ENCODE assay signal across 26 cellular contexts in the genomic region with DNA sequence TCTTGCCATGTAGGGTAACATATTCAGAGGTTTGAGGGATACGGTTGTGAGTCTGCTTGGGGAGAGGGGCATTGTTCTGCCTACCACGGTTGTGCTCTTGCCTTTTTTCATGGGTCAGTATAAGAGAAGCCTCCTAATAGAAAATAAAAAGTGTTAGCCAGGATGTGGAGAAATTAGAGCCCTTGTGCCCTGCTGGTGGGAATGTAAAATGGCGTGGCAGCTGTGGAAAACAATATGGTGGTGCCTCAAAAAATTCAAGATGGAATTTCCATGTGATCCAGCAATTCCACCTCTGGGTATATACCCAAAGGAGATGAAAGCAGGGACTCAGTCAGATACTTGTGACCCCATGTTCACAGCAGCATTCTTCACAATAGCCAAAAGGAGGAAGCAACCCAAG. TPM values are rescaled to one million over a fixed set of nuclear protein-coding genes. Genes with fewer than 3 reads are reported as not detected.
DNase-seq lines count a peak whose midpoint lies in the region; ATAC-seq and TF ChIP-seq lines count a peak whose summit lies in the region.
"Had no signal": no experiment of that assay in that cellular context is flagged by ENCODE, and none has a peak within 500 bp of the region (broad histone marks: within the 10 kb centered on the region; RNA-seq: fewer than 3 reads in every experiment).

No MANE protein-coding gene starts in this region.

- intact Hi-C loops in HCT116 (cut with micrococcal nuclease) (no loop called here), sciatic nerve (cut with DNase I) (no loop called here), tibial artery (cut with DNase I; ENCODE audit: low total_unique reads) (no loop called here), left lung (cut with DNase I) (no loop called here)

- TF ChIP-seq CTCF in HCT116 (IDR thresholded peaks at IDR 0.05 in 2 of 3, conservative IDR thresholded peaks at IDR 0.05 in 1 of 3; ENCODE audit: borderline replicate concordance in 1 of 3, insufficient read depth in 1 of 3, low read depth in 2 of 3, low read length in 2 of 3) = peak in 2 of 3 experiments; percentile 42 to 44; a peak in 4 of 6 replicates
- TF ChIP-seq CTCF in cardiac fibroblast (IDR thresholded peaks at IDR 0.05; ENCODE audit: low read depth, low read length) = peak; percentile 16
- TF ChIP-seq CTCF in tibial artery (IDR thresholded peaks at IDR 0.05) = no peak
- no peak for TF ChIP-seq CTCF in left lung (IDR thresholded peaks at IDR 0.05)

- no peaks in the 10 kb centered on the region for H3K36me3 Mint-ChIP-seq in activated naive CD4-positive, alpha-beta T cell treated with anti-CD3 and anti-CD28 coated beads, Interleukin-2, amount 50 U/mL, for 72 hours
- H3K36me3 Mint-ChIP-seq: activated CD4-positive, alpha-beta memory T cell treated with anti-CD3 and anti-CD28 coated beads for 36 hours; CD8-positive, alpha-beta memory T cell; naive thymus-derived CD8-positive, alpha-beta T cell; stimulated activated effector memory CD8-positive, alpha-beta T cell treated with anti-CD3 and anti-CD28 coated beads, Interleukin-12 subunit alpha, Interleukin-12 subunit beta, amount 100 ng/mL, for 72 hours; WTC11 had no signal

- 0 out of 2 replicates have a peak, but pooled peaks cover 3% of the 10 kb centered on the region for H3K9me2 ChIP-seq in HCT116 (ENCODE audit: insufficient read depth)

- CTCF ChIA-PET in HCT116 (lab: Charles Lee) = no interaction called here

- RAD21 ChIA-PET in HCT116 (lab: Charles Lee; ENCODE audit: low non-redundant PET in 1 of 2, low total read pairs in 2 of 2, uncharacterized antibody in 2 of 2, unreplicated experiment in 2 of 2) = no interaction called here

- no peak overlapping the region for H3K4me2 ChIP-seq in HCT116 (ENCODE audit: low read length)

- peak; percentile 22; the same call in 1 of the 2 replicates for ATAC-seq in HCT116
- ATAC-seq in sciatic nerve = no peak
- no peak for ATAC-seq in activated naive CD4-positive, alpha-beta T cell treated with anti-CD3 and anti-CD28 coated beads, Interleukin-2, amount 50 U/mL, for 72 hours
- ATAC-seq in activated CD4-positive, CD25-positive, alpha-beta regulatory T cell treated with anti-CD3 and anti-CD28 coated beads, Interleukin-2, amount 50 U/mL, for 24 hours = no peak
- no peak for ATAC-seq in left lung
- ATAC-seq: left colon; naive thymus-derived CD8-positive, alpha-beta T cell; stimulated activated effector memory CD8-positive, alpha-beta T cell treated with anti-CD3 and anti-CD28 coated beads, Interleukin-12 subunit alpha, Interleukin-12 subunit beta, amount 100 ng/mL, for 72 hours; WTC11 had no signal

- peaks cover 0 to 8% of the 10 kb centered on the region in 2 experiments; a peak in 1 of 4 replicates for H3K4me1 ChIP-seq in HCT116 (ENCODE audit: control insufficient read depth in 1 of 2, insufficient read depth in 2 of 2, low read length in 2 of 2)
- H3K4me1 ChIP-seq in tibial artery = no peaks in the 10 kb centered on the region
- peaks cover 0 to 1% of the 10 kb centered on the region in 2 donors for H3K4me1 ChIP-seq in left lung
- H3K4me1 ChIP-seq: suprapubic skin had no signal

- H3K36me3 ChIP-seq in HCT116 (ENCODE audit: control insufficient read depth in 1 of 2, insufficient read depth in 2 of 2, low read length in 2 of 2) (no peaks in the 10 kb centered on the region), tibial artery (no peaks in the 10 kb centered on the region), left lung (no peaks in the 10 kb centered on the region)
- H3K36me3 ChIP-seq: MG63, suprapubic skin had no signal

- no TSS peak for BruUV-seq in HCT116 (replicated peaks; lab: Mats Ljungman, UMichigan)

- peak overlapping the region; percentile 86 for H2AFZ ChIP-seq in HCT116 (ENCODE audit: low read depth, low read length, poor library complexity, severe bottlenecking)

- no peak for DNase-seq in HCT116 (ENCODE audit: low read depth, low spot score)
- DNase-seq in cardiac fibroblast (ENCODE audit: low read depth in 2 of 2) = no peak
- DNase-seq in foreskin melanocyte = peak; percentile 45
- DNase-seq in sciatic nerve (ENCODE audit: low spot score) = peak; percentile 28
- no peak for DNase-seq in activated naive CD4-positive, alpha-beta T cell treated with anti-CD3 and anti-CD28 coated beads, Interleukin-2, amount 50 U/mL, for 72 hours (ENCODE audit: low spot score in 2 of 2)
- no peak for DNase-seq in tibial artery
- DNase-seq in left lung = no peak
- DNase-seq: activated CD4-positive, alpha-beta memory T cell treated with anti-CD3 and anti-CD28 coated beads for 36 hours; caudate nucleus; CD8-positive, alpha-beta memory T cell; erythroblast; GDM1; HCEC 1CT; left colon; mesenchymal stem cell; MG63; naive thymus-derived CD8-positive, alpha-beta T cell; NCI-H1417 treated with DMSO at 0.1 percent for 48 hours; NCI-H2107; NK-92 treated with Interleukin-12 subunit alpha and Interleukin-12 subunit beta, amount 100 ng/mL, for 24 hours; stimulated activated CD4-positive, alpha-beta T cell treated with anti-CD3 and anti-CD28 coated beads, Interleukin-2, amount 100 ng/mL, for 24 hours had no signal

- H3K9me3 Mint-ChIP-seq in activated naive CD4-positive, alpha-beta T cell treated with anti-CD3 and anti-CD28 coated beads, Interleukin-2, amount 50 U/mL, for 72 hours = no peaks in the 10 kb centered on the region
- H3K9me3 Mint-ChIP-seq: activated CD4-positive, alpha-beta memory T cell treated with anti-CD3 and anti-CD28 coated beads for 36 hours; CD8-positive, alpha-beta memory T cell; naive thymus-derived CD8-positive, alpha-beta T cell; stimulated activated effector memory CD8-positive, alpha-beta T cell treated with anti-CD3 and anti-CD28 coated beads, Interleukin-12 subunit alpha, Interleukin-12 subunit beta, amount 100 ng/mL, for 72 hours had no signal

- no peak for TF ChIP-seq RAD21 in HCT116 (IDR thresholded peaks at IDR 0.05; ENCODE audit: low read depth)

- H3K9me3 ChIP-seq in HCT116 (ENCODE audit: control insufficient read depth in 1 of 2, insufficient read depth in 1 of 2, low read depth in 1 of 2, low read length in 2 of 2) = no peaks in the 10 kb centered on the region
- no peaks in the 10 kb centered on the region for H3K9me3 ChIP-seq in tibial artery
- no peaks in the 10 kb centered on the region for H3K9me3 ChIP-seq in left lung
- H3K9me3 ChIP-seq: MG63, suprapubic skin had no signal

- no peak for TF ChIP-seq POLR2A in HCT116 (IDR thresholded peaks at IDR 0.05; ENCODE audit: borderline replicate concordance, extremely low read depth, insufficient read depth, insufficient read length)

- POLR2A ChIA-PET in HCT116 (lab: Charles Lee) = no interaction called here

- H3K4me3 ChIP-seq in HCT116 (replicated peaks in 1 of 2; ENCODE audit: low read depth in 1 of 2, low read length in 2 of 2) = no peak overlapping the region
- no peak overlapping the region for H3K4me3 ChIP-seq in cardiac fibroblast (replicated peaks in 1 of 2; ENCODE audit: low read depth in 2 of 2, low read length in 2 of 2)
- H3K4me3 ChIP-seq in tibial artery = no peak overlapping the region
- no peak overlapping the region for H3K4me3 ChIP-seq in left lung
- H3K4me3 ChIP-seq: MG63, suprapubic skin had no signal

- H3K27ac Mint-ChIP-seq in activated naive CD4-positive, alpha-beta T cell treated with anti-CD3 and anti-CD28 coated beads, Interleukin-2, amount 50 U/mL, for 72 hours = no peak overlapping the region
- H3K27ac Mint-ChIP-seq: activated CD4-positive, alpha-beta memory T cell treated with anti-CD3 and anti-CD28 coated beads for 36 hours; CD8-positive, alpha-beta memory T cell; stimulated activated effector memory CD8-positive, alpha-beta T cell treated with anti-CD3 and anti-CD28 coated beads, Interleukin-12 subunit alpha, Interleukin-12 subunit beta, amount 100 ng/mL, for 72 hours; WTC11 had no signal

- H4K20me1 ChIP-seq in HCT116 (ENCODE audit: insufficient read depth) = no peaks in the 10 kb centered on the region

- H3K79me2 ChIP-seq in HCT116 (ENCODE audit: insufficient read depth, low read length) = no peaks in the 10 kb centered on the region

- H3K27me3 ChIP-seq in HCT116 (ENCODE audit: insufficient read depth, low read length) (no peaks in the 10 kb centered on the region), tibial artery (no peaks in the 10 kb centered on the region), left lung (no peaks in the 10 kb centered on the region)
- H3K27me3 ChIP-seq: MG63, suprapubic skin had no signal

- H3K27ac ChIP-seq in HCT116 (ENCODE audit: low read depth, low read length) = no peak overlapping the region
- no peak overlapping the region for H3K27ac ChIP-seq in tibial artery
- H3K27ac ChIP-seq in left lung = no peak overlapping the region
- H3K27ac ChIP-seq: RWPE1, suprapubic skin had no signal

- H3K9ac ChIP-seq in HCT116 (ENCODE audit: low read length) = no peak overlapping the region

TF ChIP-seq in HCT116, 20 proteins besides CTCF, POLR2A, EP300 and RAD21:
- TF ChIP-seq ZNF274 (IDR thresholded peaks at IDR 0.05; ENCODE audit: low read depth, low read length) = no peak
- no peak for TF ChIP-seq YY1 (IDR thresholded peaks at IDR 0.05; ENCODE audit: extremely low read depth, insufficient replicate concordance, low read depth, low read length)

RNA-seq across cellular contexts. Expression of a gene that starts 14.2 kb away (rescaled TPM):
- total RNA-seq in HCT116 (2021; ENCODE audit: unreplicated experiment) = 2.3 TPM
- 2.4 and 2.7 TPM in 2 replicates for polyA plus RNA-seq in HCT116 (2012)
- 7.0 TPM for total RNA-seq in sciatic nerve
- total RNA-seq in activated naive CD4-positive, alpha-beta T cell treated with anti-CD3 and anti-CD28 coated beads, Interleukin-2, amount 50 U/mL, for 72 hours = 1 to 10 TPM in 1 of 2 donors, under 1 TPM in 1; 0.41 to 1.4 TPM
- 1 to 10 TPM; 2.9 to 3.8 TPM for total RNA-seq in left lung

Comparison
In these comparisons a context has a peak if more than half of its experiments do, and no peak if none do; other contexts are left out.
1. DNase-seq: peak in foreskin melanocyte (single experiment) and sciatic nerve (single experiment); none in HCT116 (single experiment), cardiac fibroblast (0 of 2), activated naive CD4-positive, alpha-beta T cell treated with anti-CD3 and anti-CD28 coated beads, Interleukin-2, amount 50 U/mL, for 72 hours (0 of 2), tibial artery (0 of 2) and left lung (0 of 2).
2. CTCF ChIP-seq: peak in HCT116 (2 of 3) and cardiac fibroblast (single experiment); none in tibial artery (0 of 2) and left lung (0 of 2).